8 cellular contexts compared by ENCODE assay signal in genomic region chr2:48946444-48947048, GRCh38.
DNase-seq lines count a peak whose midpoint lies in the region; ATAC-seq, FAIRE-seq and TF ChIP-seq lines count a peak whose summit lies in the region.

No MANE protein-coding gene starts in this region.

- H2AFZ ChIP-seq in Karpas-422 (ENCODE audit: low read length) (no peak overlapping the region), K562 (ENCODE audit: low read depth, low read length) (no peak overlapping the region)

- peak; percentile 28 for FAIRE-seq in A549 (lab: Jason Lieb, UNC)
- FAIRE-seq in K562 (lab: Jason Lieb, UNC): peak; percentile 87

- in situ Hi-C loops in K562 (cut with MboI): no loop called here

- no peaks in the 10 kb centered on the region for H3K79me2 ChIP-seq in Karpas-422 (ENCODE audit: low read length)
- H3K79me2 ChIP-seq in K562 (ENCODE audit: control insufficient read depth, insufficient read depth, low read length): no peaks in the 10 kb centered on the region

- no peaks in the 10 kb centered on the region for H3K9me3 ChIP-seq in A549
- H3K9me3 ChIP-seq in Karpas-422 (ENCODE audit: low read length): no peaks in the 10 kb centered on the region
- no peaks in the 10 kb centered on the region for H3K9me3 ChIP-seq in K562 (replicated peaks; ENCODE audit: control insufficient read depth, insufficient read depth, low read depth, low read length)

- H3K27me3 ChIP-seq in Karpas-422 (ENCODE audit: low read length) (no peaks in the 10 kb centered on the region), K562 (ENCODE audit: control insufficient read depth in 2 of 2, insufficient read depth in 2 of 2, low read length in 2 of 2) (no peaks in the 10 kb centered on the region)

- peak; percentile 91 for TF ChIP-seq CTCF in A549 (IDR thresholded peaks at IDR 0.05)
- peak; percentile 80 for TF ChIP-seq CTCF in GM12864 (IDR thresholded peaks at IDR 0.05; ENCODE audit: low read depth, low read length, missing control alignments)
- peak; percentile 64 to 79 (median 78) for TF ChIP-seq CTCF in K562 (IDR thresholded peaks at IDR 0.05 in 2 of 3, conservative IDR thresholded peaks at IDR 0.05 in 1 of 3; ENCODE audit: insufficient read depth in 2 of 3, low read depth in 1 of 3, low read length in 3 of 3)

- ATAC-seq in A549 (peak; percentile 91 to 96), K562 (peak; percentile 93)

- no peak for TF ChIP-seq POLR2A in A549 (IDR thresholded peaks at IDR 0.05; ENCODE audit: low read length)
- TF ChIP-seq POLR2A in K562 (conservative IDR thresholded peaks at IDR 0.05): no peak

- no peak overlapping the region for H3K4me3 ChIP-seq in A549
- H3K4me3 ChIP-seq in GM12864 (ENCODE audit: low read depth, low read length): no peak overlapping the region
- no peak overlapping the region for H3K4me3 ChIP-seq in Karpas-422 (ENCODE audit: low read length)
- H3K4me3 ChIP-seq in K562: no peak overlapping the region

- POLR2A ChIA-PET in A549 (lab: Yijun Ruan, JAX): no interaction called here
- POLR2A ChIA-PET in K562 (lab: Yijun Ruan, JAX): interaction anchor here (0.6 to 1.6 kb wide), 2 partner anchors 10 to 28 kb away, joined by 3 to 5 read pairs; no protein-coding TSS in a partner anchor

- H4K20me1 ChIP-seq in Karpas-422 (ENCODE audit: insufficient read depth, low read depth, low read length): no peaks in the 10 kb centered on the region
- no peaks in the 10 kb centered on the region for H4K20me1 ChIP-seq in K562 (replicated peaks; ENCODE audit: control insufficient read depth, insufficient read depth, low read length)

- intact Hi-C loops in K562 (cut with micrococcal nuclease): loop anchor here (2.0 to 10.0 kb wide), 4 partner anchors 344 to 1546 kb away; no protein-coding TSS in a partner anchor

- whole genome bisulfite sequencing in A549 (ENCODE audit: missing lambda C conversion rate): 30% methylated on average over 2 of the region's 2 CpGs
- WGBS in K562 (ENCODE audit: insufficient coverage, low coverage, missing lambda C conversion rate): 0% methylated on average over 2 of the region's 2 CpGs

- H3K9ac ChIP-seq in Karpas-422 (ENCODE audit: low read length) (no peak overlapping the region), K562 (ENCODE audit: insufficient read depth in 1 of 2, low read depth in 2 of 2, low read length in 2 of 2) (no peak overlapping the region)

- H3K9me1 ChIP-seq in K562 (ENCODE audit: control insufficient read depth, insufficient read depth, low read length): no peaks in the 10 kb centered on the region

- BruUV-seq in K562 (replicated peaks; lab: Mats Ljungman, UMichigan): no TSS peak

- TF ChIP-seq RAD21 in A549 (conservative IDR thresholded peaks at IDR 0.05 in 1 of 2, IDR thresholded peaks at IDR 0.05 in 1 of 2) (peak; percentile 90 to 93), K562 (CRISPR knock-in tag; conservative IDR thresholded peaks at IDR 0.05 in 1 of 2, IDR thresholded peaks at IDR 0.05 in 1 of 2) (peak; percentile 87 to 89)

- H3K4me1 ChIP-seq in A549 (no peaks in the 10 kb centered on the region), Karpas-422 (ENCODE audit: low read length) (peaks cover 4% of the 10 kb centered on the region), K562 (replicated peaks in 1 of 2; ENCODE audit: control insufficient read depth in 2 of 2, insufficient read depth in 2 of 2, low read length in 2 of 2) (no peaks in the 10 kb centered on the region)

- H3K27ac ChIP-seq in A549 (no peak overlapping the region), Karpas-422 (ENCODE audit: low read length) (no peak overlapping the region), K562 (ENCODE audit: extremely low read depth, low read depth, low read length) (no peak overlapping the region)

- H3K4me2 ChIP-seq in A549 (no peak overlapping the region), Karpas-422 (ENCODE audit: low read depth, low read length, poor library complexity, severe bottlenecking) (no peak overlapping the region), K562 (ENCODE audit: insufficient read depth, low read length) (no peak overlapping the region)

- H3K36me3 ChIP-seq in Karpas-422 (ENCODE audit: insufficient read depth, low read length): no peaks in the 10 kb centered on the region
- no peaks in the 10 kb centered on the region for H3K36me3 ChIP-seq in K562 (ENCODE audit: control insufficient read depth, insufficient read depth, low read length)

- CTCF ChIA-PET in A549 (lab: Yijun Ruan, JAX) (interaction anchor here (0.6 to 2.2 kb wide), 28 partner anchors 8 to 1546 kb away, joined by 3 to 14 read pairs (median 4); no protein-coding TSS in a partner anchor), K562 (lab: Yijun Ruan, JAX; ENCODE audit: low intra/inter-chr PET ratio) (interaction anchor here (0.6 to 1.1 kb wide), 2 partner anchors 211 to 346 kb away, joined by 3 to 4 read pairs; no protein-coding TSS in a partner anchor)

- no peak for TF ChIP-seq EP300 in A549 (IDR thresholded peaks at IDR 0.05)
- TF ChIP-seq EP300 in K562 (IDR thresholded peaks at IDR 0.05; ENCODE audit: low read length): no peak

- peak; percentile 41 to 53 for DNase-seq in A549 (ENCODE audit: low read depth in 1 of 2, low spot score in 1 of 2)
- peak; percentile 10 for DNase-seq in GM12864 (ENCODE audit: low read depth)
- peak; percentile 52 for DNase-seq in HCEC 1CT
- DNase-seq in Karpas-422: peak; percentile 83
- peak; percentile 67 for DNase-seq in OCI-M1 (lab: John Stamatoyannopoulos, UW)
- DNase-seq in K562 (ENCODE audit: extremely low read depth in 1 of 4, low spot score in 3 of 4): peak; percentile 54 to 77 (median 68)
- DNase-seq in iPS-NIHi11 (ENCODE audit: low spot score): peak; percentile 73
- DNase-seq in stimulated activated CD4-positive, alpha-beta T cell treated with anti-CD3 and anti-CD28 coated beads, Interleukin-1b, Interleukin-23, amount 100 ng/mL, for 48 hours: peak; percentile 25

- H3K9me2 ChIP-seq in Karpas-422 (replicated peaks; ENCODE audit: insufficient read depth, low read length): no peaks in the 10 kb centered on the region

TF ChIP-seq in A549, 52 proteins besides CTCF, POLR2A, EP300 and RAD21 (continues in another document):
- TF ChIP-seq SMC3 (IDR thresholded peaks at IDR 0.05) (peak; percentile 88), RARB (CRISPR knock-in tag; IDR thresholded peaks at IDR 0.05) (no peak), EHMT2 (IDR thresholded peaks at IDR 0.05; ENCODE audit: low read depth) (no peak), ZC3H11A (IDR thresholded peaks at IDR 0.05) (no peak), KDM5A (IDR thresholded peaks at IDR 0.05) (no peak), NPAS2 (CRISPR knock-in tag; IDR thresholded peaks at IDR 0.05; ENCODE audit: borderline replicate concordance) (no peak), ESRRA (IDR thresholded peaks at IDR 0.05; ENCODE audit: borderline replicate concordance, low read length) (no peak), JUN (IDR thresholded peaks at IDR 0.05) (no peak), CBX8 (IDR thresholded peaks at IDR 0.05) (no peak), HES2 (IDR thresholded peaks at IDR 0.05) (no peak), RNF2 (IDR thresholded peaks at IDR 0.05; ENCODE audit: borderline replicate concordance, low read depth) (no peak)

TF ChIP-seq in K562, 482 proteins besides CTCF, POLR2A, EP300 and RAD21:
- peak; percentile 98 for TF ChIP-seq NFIC (IDR thresholded peaks at IDR 0.05)
- no peak for TF ChIP-seq MTA1 (IDR thresholded peaks at IDR 0.05; ENCODE audit: borderline replicate concordance)
- no peak for TF ChIP-seq PML (IDR thresholded peaks at IDR 0.05; ENCODE audit: low read length)
- TF ChIP-seq NFIX (CRISPR knock-in tag; IDR thresholded peaks at IDR 0.05; ENCODE audit: low read depth): peak; percentile 70
- no peak for TF ChIP-seq TBP (optimal IDR thresholded peaks at IDR 0.05; ENCODE audit: low read depth, low read length)
- TF ChIP-seq ZNF740 (CRISPR knock-in tag; IDR thresholded peaks at IDR 0.05): peak; percentile 95
- peak in 1 of 2 experiments; percentile 83; a peak in 2 of 4 replicates for TF ChIP-seq ZNF740 (tag; IDR thresholded peaks at IDR 0.05)
- TF ChIP-seq SMC3 (conservative IDR thresholded peaks at IDR 0.05; ENCODE audit: insufficient read depth, low read depth, low read length): peak; percentile 59
- TF ChIP-seq DEAF1 (CRISPR knock-in tag; IDR thresholded peaks at IDR 0.05): peak; percentile 80
- TF ChIP-seq KLF16 (IDR thresholded peaks at IDR 0.05): 0 out of 2 replicates have a peak, but pooled peaks have one; percentile 23
- no peak for TF ChIP-seq ZNF644 (tag; IDR thresholded peaks at IDR 0.05; ENCODE audit: low read depth)
- 0 out of 2 replicates have a peak, but pooled peaks have one; percentile 10 for TF ChIP-seq ARID2 (IDR thresholded peaks at IDR 0.05)

Comparison
In these comparisons a context has a peak if more than half of its experiments do, and no peak if none do; other contexts are left out.
1. DNase-seq: peak in every context shown above with its lines; median percentile 83 in Karpas-422; 73 in iPS-NIHi11; 68 in K562; 67 in OCI-M1; 52 in HCEC 1CT; 47 in A549; 25 in stimulated activated CD4-positive, alpha-beta T cell treated with anti-CD3 and anti-CD28 coated beads, Interleukin-1b, Interleukin-23, amount 100 ng/mL, for 48 hours; 10 in GM12864.
2. Of the 35 proteins assayed by ChIP-seq in both K562 and A549: peak only in K562: none; only in A549: REST; in both: CTCF, RAD21 and SMC3; in neither: 31.